In genomic region chr20:32580970-32581838, GRCh38 we compare ENCODE assay signal across 12 cellular contexts. TPM values are rescaled to one million over a fixed set of nuclear protein-coding genes. Genes with fewer than 3 reads are reported as not detected.
DNase-seq lines count a peak whose midpoint lies in the region; ATAC-seq and TF ChIP-seq lines count a peak whose summit lies in the region.
"Had no signal": no experiment of that assay in that cellular context is flagged by ENCODE, and none has a peak within 500 bp of the region (broad histone marks: within the 10 kb centered on the region; RNA-seq: fewer than 3 reads in every experiment).

No MANE protein-coding gene starts in this region.

- no peak overlapping the region for H3K9ac ChIP-seq in endodermal cell (ENCODE audit: extremely low read depth, low read length, poor library complexity, severe bottlenecking)

- 57 to 68% methylated on average over 11 to 19 of the region's 19 CpGs for WGBS in endodermal cell (ENCODE audit: insufficient coverage in 1 of 2, insufficient read length in 1 of 2), 2 experiments

- H3K27me3 Mint-ChIP-seq in T-helper 17 cell (no peaks in the 10 kb centered on the region), endodermal cell (ENCODE audit: insufficient read depth) (peaks cover 26% of the 10 kb centered on the region)
- H3K27me3 Mint-ChIP-seq in stimulated activated naive B cell treated with anti-CD40 and anti-IgM and Interleukin-4, amounts not matched to agents 10 μg/mL and 1 μg/mL and 100 μg/mL, for 72 hours = peaks cover 11 to 13% of the 10 kb centered on the region in 2 donors

- no peak for TF ChIP-seq CTCF in endodermal cell (conservative IDR thresholded peaks at IDR 0.05)

- H3K9me3 Mint-ChIP-seq in endodermal cell = no peaks in the 10 kb centered on the region
- no peaks in the 10 kb centered on the region for H3K9me3 Mint-ChIP-seq in stimulated activated naive B cell treated with anti-CD40 and anti-IgM and Interleukin-4, amounts not matched to agents 10 μg/mL and 1 μg/mL and 100 μg/mL, for 72 hours

- H3K27me3 ChIP-seq in endodermal cell (ENCODE audit: control insufficient read depth, insufficient read depth, low read length, poor library complexity, severe bottlenecking) = peaks cover 8% of the 10 kb centered on the region

- H3K36me3 Mint-ChIP-seq in T-helper 17 cell (ENCODE audit: low read depth) = peaks cover 3% of the 10 kb centered on the region
- H3K36me3 Mint-ChIP-seq in endodermal cell (ENCODE audit: low read depth) = no peaks in the 10 kb centered on the region
- H3K36me3 Mint-ChIP-seq in stimulated activated naive B cell treated with anti-CD40 and anti-IgM and Interleukin-4, amounts not matched to agents 10 μg/mL and 1 μg/mL and 100 μg/mL, for 72 hours = no peaks in the 10 kb centered on the region

- H3K4me1 Mint-ChIP-seq in T-helper 17 cell = peaks cover 52% of the 10 kb centered on the region
- H3K4me1 Mint-ChIP-seq in endodermal cell = peaks cover 15% of the 10 kb centered on the region
- H3K4me1 Mint-ChIP-seq in stimulated activated naive B cell treated with anti-CD40 and anti-IgM and Interleukin-4, amounts not matched to agents 10 μg/mL and 1 μg/mL and 100 μg/mL, for 72 hours = peaks cover 20 to 26% of the 10 kb centered on the region in 2 donors

- H3K4me3 ChIP-seq in endodermal cell (ENCODE audit: low read length) = no peak overlapping the region
- H3K4me3 ChIP-seq: SJCRH30, skin epidermis, tibial artery had no signal

- ATAC-seq in T-helper 17 cell (no peak), HG03039 (IDR thresholded peaks at IDR 0.05; ENCODE audit: unreplicated experiment) (no peak), GM21825 (IDR thresholded peaks at IDR 0.05; ENCODE audit: unreplicated experiment) (no peak)
- peak in 1 of 2 donors; percentile 18 for ATAC-seq in stimulated activated naive B cell treated with anti-CD40 and anti-IgM and Interleukin-4, amounts not matched to agents 10 μg/mL and 1 μg/mL and 100 μg/mL, for 72 hours (replicated peaks)

- no peaks in the 10 kb centered on the region for H3K4me1 ChIP-seq in endodermal cell (ENCODE audit: control insufficient read depth, insufficient read depth, low read length)
- H3K4me1 ChIP-seq: SJCRH30 had no signal

- peak; percentile 68 for DNase-seq in activated effector memory CD4-positive, alpha-beta T cell treated with anti-CD3 and anti-CD28 coated beads, Interleukin-2, amount 50 U/mL, for 16 hours
- no peak for DNase-seq in activated effector memory CD4-positive, alpha-beta T cell treated with Interleukin-2 at 50 U/mL for 16 hours
- DNase-seq in T-helper 17 cell = no peak
- peak; percentile 67 for DNase-seq in endodermal cell
- no peak for DNase-seq in stimulated activated naive B cell treated with anti-CD40 and anti-IgM and Interleukin-4, amounts not matched to agents 10 μg/mL and 1 μg/mL and 100 μg/mL, for 72 hours
- DNase-seq in DMS153 treated with DMSO at 0.1 percent for 48 hours (lab: John Stamatoyannopoulos, UW; ENCODE audit: unreplicated experiment) = no peak
- DNase-seq: tibial artery had no signal

- no peaks in the 10 kb centered on the region for H3K36me3 ChIP-seq in endodermal cell (ENCODE audit: control insufficient read depth, insufficient read depth, low read length)
- H3K36me3 ChIP-seq: SJCRH30, tibial artery had no signal

- H3K9me3 ChIP-seq in T-helper 17 cell (ENCODE audit: control insufficient read depth, low read length, poor library complexity, severe bottlenecking) = no peaks in the 10 kb centered on the region
- H3K9me3 ChIP-seq in endodermal cell (ENCODE audit: control insufficient read depth, low read length) = no peaks in the 10 kb centered on the region
- H3K9me3 ChIP-seq: SJCRH30, tibial artery had no signal

- H3K4me3 Mint-ChIP-seq in T-helper 17 cell (peak overlapping the region; percentile 87), endodermal cell (peak overlapping the region; percentile 47)
- H3K4me3 Mint-ChIP-seq in stimulated activated naive B cell treated with anti-CD40 and anti-IgM and Interleukin-4, amounts not matched to agents 10 μg/mL and 1 μg/mL and 100 μg/mL, for 72 hours = peak overlapping the region; percentile 52 to 70

- peak overlapping the region; percentile 64 for H3K27ac ChIP-seq in endodermal cell (ENCODE audit: low read depth, low read length)
- H3K27ac ChIP-seq: C4-2B, SJCRH30, tibial artery had no signal

- H3K27ac Mint-ChIP-seq in T-helper 17 cell = peak overlapping the region; percentile 76
- no peak overlapping the region for H3K27ac Mint-ChIP-seq in endodermal cell
- peak overlapping the region; percentile 59 for H3K27ac Mint-ChIP-seq in stimulated activated naive B cell treated with anti-CD40 and anti-IgM and Interleukin-4, amounts not matched to agents 10 μg/mL and 1 μg/mL and 100 μg/mL, for 72 hours

RNA-seq across cellular contexts. Expression of gene NOL4L, which starts 3.9 kb away (rescaled TPM):
- total RNA-seq in T-helper 17 cell = 10 to 100 TPM; 60.9 to 62.9 TPM
- 10 to 100 TPM; 39.6 to 50.7 TPM for total RNA-seq in endodermal cell
- polyA plus RNA-seq in endodermal cell (2013, experiment 1 of 2) = 44.8 TPM
- 45.4 TPM for polyA plus RNA-seq in endodermal cell (2013, experiment 2 of 2)

Comparison
In these comparisons a context has a peak if more than half of its experiments do, and no peak if none do; other contexts are left out.
1. DNase-seq: peak in activated effector memory CD4-positive, alpha-beta T cell treated with anti-CD3 and anti-CD28 coated beads, Interleukin-2, amount 50 U/mL, for 16 hours (single experiment) and endodermal cell (single experiment); none in activated effector memory CD4-positive, alpha-beta T cell treated with Interleukin-2 at 50 U/mL for 16 hours (single experiment), T-helper 17 cell (0 of 3), stimulated activated naive B cell treated with anti-CD40 and anti-IgM and Interleukin-4, amounts not matched to agents 10 μg/mL and 1 μg/mL and 100 μg/mL, for 72 hours (single experiment) and DMS153 treated with DMSO at 0.1 percent for 48 hours (single experiment).
2. Peak in every context shown above with its lines, with median percentiles within 50 percentile points of each other: H3K4me3 Mint-ChIP-seq.